In the genomic region with DNA sequence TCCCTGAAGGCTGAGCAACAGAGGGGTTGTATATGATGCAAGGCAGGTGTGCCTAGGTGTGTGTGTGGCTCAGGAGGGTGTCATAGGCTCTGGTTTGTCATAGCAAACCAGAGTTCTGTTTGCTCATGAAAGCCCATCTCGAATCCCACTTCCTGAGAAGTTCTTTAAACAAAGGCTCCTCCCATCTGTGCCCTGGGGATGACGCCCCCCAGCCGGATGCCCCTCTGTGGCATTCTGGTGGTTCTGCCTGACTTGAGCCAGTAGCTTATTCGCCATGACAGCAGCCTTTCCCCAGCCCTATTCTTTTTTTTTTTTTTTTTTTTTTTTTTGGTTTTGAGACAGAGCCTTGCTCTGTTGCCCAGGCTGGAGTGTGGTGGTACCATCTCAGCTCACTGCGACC, we compare ENCODE assay signal across 26 cellular contexts.
"Had no signal": no experiment of that assay in that cellular context is flagged by ENCODE, and none has a peak within 500 bp of the region (broad histone marks: within the 10 kb centered on the region; RNA-seq: fewer than 3 reads in every experiment).

No MANE protein-coding gene starts in this region.

- H3K27me3 ChIP-seq: adrenal gland had no signal

- H3K9me3 ChIP-seq: adrenal gland had no signal

- ATAC-seq: activated CD4-positive, CD25-positive, alpha-beta regulatory T cell treated with anti-CD3 and anti-CD28 coated beads, Interleukin-2, amount 50 U/mL, for 24 hours; activated CD8-positive, alpha-beta T cell treated with anti-CD3 and anti-CD28 coated beads, Interleukin-2, amount 10 ng/mL, durations not matched to agents 7 days and 5 days; Panc1; Right ventricle myocardium inferior had no signal

- H3K27ac ChIP-seq: adrenal gland, SK-N-MC, VCaP had no signal

- H3K4me1 ChIP-seq: adrenal gland had no signal

- H3K9me3 Mint-ChIP-seq: activated naive CD8-positive, alpha-beta T cell treated with anti-CD3 and anti-CD28 coated beads, Interleukin-2, amount 10 ng/mL, durations not matched to agents 7 days and 5 days had no signal

- H3K27me3 Mint-ChIP-seq: activated naive CD8-positive, alpha-beta T cell treated with anti-CD3 and anti-CD28 coated beads, Interleukin-2, amount 10 ng/mL, durations not matched to agents 7 days and 5 days had no signal

- H3K4me3 Mint-ChIP-seq: activated CD8-positive, alpha-beta T cell treated with anti-CD3 and anti-CD28 coated beads, Interleukin-2, amount 10 ng/mL, durations not matched to agents 7 days and 5 days; activated naive CD8-positive, alpha-beta T cell treated with anti-CD3 and anti-CD28 coated beads, Interleukin-2, amount 10 ng/mL, durations not matched to agents 7 days and 5 days had no signal

- H3K27ac Mint-ChIP-seq: activated naive CD8-positive, alpha-beta T cell treated with anti-CD3 and anti-CD28 coated beads, Interleukin-2, amount 10 ng/mL, durations not matched to agents 7 days and 5 days had no signal

- H3K4me3 ChIP-seq: adrenal gland, SK-N-MC had no signal

- DNase-seq: activated CD4-positive, alpha-beta T cell treated with anti-CD3 and anti-CD28 coated beads for 4 hours; activated CD8-positive, alpha-beta memory T cell treated with anti-CD3 and anti-CD28 coated beads, Interleukin-2, amount 50 U/mL, for 48 hours; activated CD8-positive, alpha-beta T cell treated with anti-CD3 and anti-CD28 coated beads, Interleukin-2, amount 10 ng/mL, durations not matched to agents 7 days and 5 days; activated naive CD4-positive, alpha-beta T cell treated with anti-CD3 and anti-CD28 coated beads, Interleukin-2, amount 50 U/mL, for 16 hours; activated naive CD8-positive, alpha-beta T cell treated with anti-CD3 and anti-CD28 coated beads, Interleukin-2, amount 10 ng/mL, durations not matched to agents 7 days and 5 days; activated T-cell treated with anti-CD3 and anti-CD28 coated beads, Interleukin-2, amount 50 U/mL, for 1 hour; adrenal gland; anterior cingulate cortex; caudate nucleus; Kasumi-1; NCI-H1048; NCI-H1417; NCI-H1694; NCI-H2029; NCI-H2107; NCI-H226; NCI-H526 treated with DMSO at 0.1 percent for 48 hours; NCI-H82; OCI-M1; RPMI8226; T-helper 1 cell had no signal
